29 cellular contexts compared by ENCODE assay signal in genomic region chr1:184088037-184088436, GRCh38. TPM values are rescaled to one million over a fixed set of nuclear protein-coding genes. Genes with fewer than 3 reads are reported as not detected.
"Had no signal": no experiment of that assay in that cellular context is flagged by ENCODE, and none has a peak within 500 bp of the region (broad histone marks: within the 10 kb centered on the region; RNA-seq: fewer than 3 reads in every experiment).

No MANE protein-coding gene starts in this region.

- H3K4me3 ChIP-seq: ascending aorta, breast epithelium, cardiac muscle cell, colonic mucosa, esophagus squamous epithelium, gastroesophageal sphincter had no signal

- H3K4me1 Mint-ChIP-seq: activated CD4-positive, alpha-beta memory T cell treated with anti-CD3 and anti-CD28 coated beads, Interleukin-2, amount 10 ng/mL, durations not matched to agents 7 days and 5 days; activated CD4-positive, alpha-beta T cell treated with anti-CD3 and anti-CD28 coated beads, Interleukin-2, amount 10 ng/mL, durations not matched to agents 7 days and 5 days; activated naive CD4-positive, alpha-beta T cell treated with anti-CD3 and anti-CD28 coated beads, Interleukin-2, amount 10 ng/mL, durations not matched to agents 7 days and 5 days; activated naive CD8-positive, alpha-beta T cell treated with anti-CD3 and anti-CD28 coated beads, Interleukin-2, amount 10 ng/mL, durations not matched to agents 7 days and 5 days had no signal

- H3K36me3 ChIP-seq: ascending aorta, breast epithelium, cardiac muscle cell, colonic mucosa, esophagus squamous epithelium, gastroesophageal sphincter had no signal

- FAIRE-seq: endometrium, endothelial cell of umbilical vein had no signal

- H3K27ac ChIP-seq: ascending aorta, breast epithelium, cardiac muscle cell, colonic mucosa, epithelial cell of prostate, esophagus squamous epithelium, gastroesophageal sphincter had no signal

- H3K27me3 ChIP-seq: ascending aorta, breast epithelium, cardiac muscle cell, colonic mucosa, esophagus squamous epithelium, gastroesophageal sphincter had no signal

- DNase-seq: activated CD4-positive, alpha-beta memory T cell treated with anti-CD3 and anti-CD28 coated beads, Interleukin-2, amount 10 ng/mL, durations not matched to agents 7 days and 5 days; activated CD4-positive, alpha-beta T cell treated with anti-CD3 and anti-CD28 coated beads for 1 hour; activated CD4-positive, alpha-beta T cell treated with anti-CD3 and anti-CD28 coated beads for 4 hours; activated CD4-positive, alpha-beta T cell treated with anti-CD3 and anti-CD28 coated beads, Interleukin-2, amount 10 ng/mL, durations not matched to agents 7 days and 5 days; activated CD4-positive, alpha-beta T cell treated with anti-CD3 and anti-CD28 coated beads, Interleukin-2, amount 50 U/mL, for 4 hours; activated CD8-positive, alpha-beta memory T cell treated with anti-CD3 and anti-CD28 coated beads, Interleukin-2, amount 50 U/mL, for 48 hours; activated gamma-delta T cell; activated naive CD4-positive, alpha-beta T cell; activated naive CD4-positive, alpha-beta T cell treated with anti-CD3 and anti-CD28 coated beads, Interleukin-2, amount 10 ng/mL, durations not matched to agents 7 days and 5 days; activated naive CD8-positive, alpha-beta T cell treated with anti-CD3 and anti-CD28 coated beads, Interleukin-2, amount 10 ng/mL, durations not matched to agents 7 days and 5 days; activated T-cell treated with anti-CD3 and anti-CD28 coated beads for 4 hours; activated T-cell treated with anti-CD3 and anti-CD28 coated beads, Interleukin-2, amount 50 U/mL, for 24 hours; activated T-cell treated with anti-CD3 and anti-CD28 coated beads, Interleukin-2, amount 50 U/mL, for 72 hours; central memory CD4-positive, alpha-beta T cell; cerebellar nuclear complex; colonic mucosa; effector CD8-positive, alpha-beta T cell; esophagus squamous epithelium; foreskin melanocyte; T-helper 2 cell had no signal

- H3K9me3 Mint-ChIP-seq: activated CD4-positive, alpha-beta memory T cell treated with anti-CD3 and anti-CD28 coated beads, Interleukin-2, amount 10 ng/mL, durations not matched to agents 7 days and 5 days; activated CD4-positive, alpha-beta T cell treated with anti-CD3 and anti-CD28 coated beads, Interleukin-2, amount 10 ng/mL, durations not matched to agents 7 days and 5 days; activated naive CD4-positive, alpha-beta T cell treated with anti-CD3 and anti-CD28 coated beads, Interleukin-2, amount 10 ng/mL, durations not matched to agents 7 days and 5 days; activated naive CD4-positive, alpha-beta T cell treated with anti-CD3 and anti-CD28 coated beads, Interleukin-2, amount 50 U/mL, for 72 hours; activated naive CD8-positive, alpha-beta T cell treated with anti-CD3 and anti-CD28 coated beads, Interleukin-2, amount 10 ng/mL, durations not matched to agents 7 days and 5 days; activated T-cell treated with anti-CD3 and anti-CD28 coated beads, Interleukin-2, amount 50 U/mL, for 24 hours had no signal

- H3K9me3 ChIP-seq: ascending aorta, breast epithelium, colonic mucosa, esophagus squamous epithelium, gastroesophageal sphincter had no signal

- ATAC-seq: activated naive CD4-positive, alpha-beta T cell treated with anti-CD3 and anti-CD28 coated beads, Interleukin-2, amount 50 U/mL, for 72 hours; activated T-cell treated with anti-CD3 and anti-CD28 coated beads, Interleukin-2, amount 50 U/mL, for 72 hours; gastroesophageal sphincter had no signal

- H3K36me3 Mint-ChIP-seq: activated naive CD4-positive, alpha-beta T cell treated with anti-CD3 and anti-CD28 coated beads, Interleukin-2, amount 10 ng/mL, durations not matched to agents 7 days and 5 days; activated naive CD4-positive, alpha-beta T cell treated with anti-CD3 and anti-CD28 coated beads, Interleukin-2, amount 50 U/mL, for 72 hours had no signal

- H3K27ac Mint-ChIP-seq: activated CD4-positive, alpha-beta memory T cell treated with anti-CD3 and anti-CD28 coated beads, Interleukin-2, amount 10 ng/mL, durations not matched to agents 7 days and 5 days; activated CD4-positive, alpha-beta T cell treated with anti-CD3 and anti-CD28 coated beads, Interleukin-2, amount 10 ng/mL, durations not matched to agents 7 days and 5 days; activated naive CD4-positive, alpha-beta T cell treated with anti-CD3 and anti-CD28 coated beads, Interleukin-2, amount 10 ng/mL, durations not matched to agents 7 days and 5 days; activated naive CD4-positive, alpha-beta T cell treated with anti-CD3 and anti-CD28 coated beads, Interleukin-2, amount 50 U/mL, for 72 hours; activated naive CD8-positive, alpha-beta T cell treated with anti-CD3 and anti-CD28 coated beads, Interleukin-2, amount 10 ng/mL, durations not matched to agents 7 days and 5 days; activated T-cell treated with anti-CD3 and anti-CD28 coated beads, Interleukin-2, amount 50 U/mL, for 24 hours; activated T-cell treated with anti-CD3 and anti-CD28 coated beads, Interleukin-2, amount 50 U/mL, for 72 hours; brain had no signal

- H3K27me3 Mint-ChIP-seq: activated CD4-positive, alpha-beta memory T cell treated with anti-CD3 and anti-CD28 coated beads, Interleukin-2, amount 10 ng/mL, durations not matched to agents 7 days and 5 days; activated CD4-positive, alpha-beta T cell treated with anti-CD3 and anti-CD28 coated beads, Interleukin-2, amount 10 ng/mL, durations not matched to agents 7 days and 5 days; activated naive CD4-positive, alpha-beta T cell treated with anti-CD3 and anti-CD28 coated beads, Interleukin-2, amount 10 ng/mL, durations not matched to agents 7 days and 5 days; activated naive CD8-positive, alpha-beta T cell treated with anti-CD3 and anti-CD28 coated beads, Interleukin-2, amount 10 ng/mL, durations not matched to agents 7 days and 5 days; activated T-cell treated with anti-CD3 and anti-CD28 coated beads, Interleukin-2, amount 50 U/mL, for 24 hours; brain had no signal

- H3K4me1 ChIP-seq: ascending aorta, breast epithelium, colonic mucosa, esophagus squamous epithelium, gastroesophageal sphincter had no signal

- H3K4me3 Mint-ChIP-seq: activated CD4-positive, alpha-beta memory T cell treated with anti-CD3 and anti-CD28 coated beads, Interleukin-2, amount 10 ng/mL, durations not matched to agents 7 days and 5 days; activated CD4-positive, alpha-beta T cell treated with anti-CD3 and anti-CD28 coated beads, Interleukin-2, amount 10 ng/mL, durations not matched to agents 7 days and 5 days; activated naive CD4-positive, alpha-beta T cell treated with anti-CD3 and anti-CD28 coated beads, Interleukin-2, amount 10 ng/mL, durations not matched to agents 7 days and 5 days; activated naive CD8-positive, alpha-beta T cell treated with anti-CD3 and anti-CD28 coated beads, Interleukin-2, amount 10 ng/mL, durations not matched to agents 7 days and 5 days; activated T-cell treated with anti-CD3 and anti-CD28 coated beads, Interleukin-2, amount 50 U/mL, for 24 hours; activated T-cell treated with anti-CD3 and anti-CD28 coated beads, Interleukin-2, amount 50 U/mL, for 72 hours; brain had no signal

RNA-seq across cellular contexts. Expression of gene COLGALT2, which starts 50.5 kb away (rescaled TPM):
- total RNA-seq: endothelial cell of umbilical vein had no signal
